Comparison of ENCODE assay signal across 20 cellular contexts in the genomic region with DNA sequence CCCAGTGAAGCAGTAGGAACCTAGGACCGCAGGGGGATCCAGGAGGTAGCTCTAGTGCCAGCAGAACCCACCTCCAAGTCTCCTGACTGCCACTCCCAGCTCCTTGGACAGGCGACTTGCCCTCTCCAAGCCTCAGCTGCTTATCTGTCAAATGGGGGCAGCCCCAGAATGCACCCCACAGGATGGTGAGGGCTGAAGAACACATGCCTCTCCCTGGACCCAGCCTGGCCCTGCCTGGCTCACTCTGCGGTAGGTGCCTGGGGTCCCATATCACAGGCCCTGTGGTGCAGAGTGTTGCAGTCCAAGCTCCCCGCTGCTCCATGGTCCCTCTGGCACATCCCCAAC. TPM values are rescaled to one million over a fixed set of nuclear protein-coding genes. Genes with fewer than 3 reads are reported as not detected.
DNase-seq lines count a peak whose midpoint lies in the region; ATAC-seq and TF ChIP-seq lines count a peak whose summit lies in the region.
"Had no signal": no experiment of that assay in that cellular context is flagged by ENCODE, and none has a peak within 500 bp of the region (broad histone marks: within the 10 kb centered on the region; RNA-seq: fewer than 3 reads in every experiment).

No MANE protein-coding gene starts in this region.

- ATAC-seq in left ventricle myocardium superior (no peak), left cardiac atrium (no peak), WTC11 (peak; percentile 33; the same call in 1 of the 2 replicates), left lobe of liver (no peak), upper lobe of right lung (no peak)
- ATAC-seq: activated CD8-positive, alpha-beta T cell treated with anti-CD3 and anti-CD28 coated beads for 36 hours; left lung; stimulated activated memory B cell treated with anti-CD40 and anti-IgM and Interleukin-4, amounts not matched to agents 10 μg/mL and 1 μg/mL and 100 μg/mL, for 72 hours had no signal

- no peak overlapping the region for H3K4me3 Mint-ChIP-seq in WTC11
- H3K4me3 Mint-ChIP-seq: activated CD8-positive, alpha-beta T cell treated with anti-CD3 and anti-CD28 coated beads for 36 hours; IgD-negative memory B cell; stimulated activated memory B cell treated with anti-CD40 and anti-IgM and Interleukin-4, amounts not matched to agents 10 μg/mL and 1 μg/mL and 100 μg/mL, for 72 hours had no signal

- no peak overlapping the region for H3K27ac ChIP-seq in upper lobe of right lung
- H3K27ac ChIP-seq: breast epithelium, left lung, SK-N-MC, skin epidermis had no signal

- peaks cover 21% of the 10 kb centered on the region for H3K9me3 Mint-ChIP-seq in WTC11

- DNase-seq in left ventricle myocardium superior = peak; percentile 18
- no peak for DNase-seq in left cardiac atrium
- DNase-seq in WTC11 (ENCODE audit: low spot score) = peak; percentile 15
- DNase-seq in left lobe of liver (ENCODE audit: low spot score) = peak; percentile 39
- peak; percentile 12 for DNase-seq in upper lobe of right lung
- DNase-seq in stimulated activated CD8-positive, alpha-beta memory T cell treated with anti-CD3 and anti-CD28 coated beads, Interleukin-4, amount 100 ng/mL, for 48 hours = no peak
- DNase-seq in ACHN = no peak
- DNase-seq: activated CD8-positive, alpha-beta T cell treated with anti-CD3 and anti-CD28 coated beads for 36 hours; AML-193; GF-D8; NCI-H510A treated with DMSO at 0.1 percent for 48 hours; stimulated activated CD4-positive, alpha-beta T cell treated with anti-CD3 and anti-CD28 coated beads, Interleukin-1b, Interleukin-23, amount 100 ng/mL, for 48 hours had no signal

- H3K4me1 ChIP-seq in upper lobe of right lung = peaks cover 8% of the 10 kb centered on the region
- H3K4me1 ChIP-seq: breast epithelium had no signal

- H3K27me3 Mint-ChIP-seq in WTC11 (ENCODE audit: low read depth) = no peaks in the 10 kb centered on the region
- H3K27me3 Mint-ChIP-seq: progenitor cell of endocrine pancreas had no signal

- intact Hi-C loops in left ventricle myocardium superior (cut with micrococcal nuclease) = no loop called here
- intact Hi-C loops in left cardiac atrium (cut with DNase I) = no loop called here
- intact Hi-C loops in upper lobe of right lung (cut with DNase I) = no loop called here

- TF ChIP-seq CTCF in WTC11 (IDR thresholded peaks at IDR 0.05) (no peak), upper lobe of right lung (IDR thresholded peaks at IDR 0.05) (no peak)

- no peaks in the 10 kb centered on the region for H3K27me3 ChIP-seq in upper lobe of right lung
- H3K27me3 ChIP-seq: breast epithelium, heart left ventricle, left lung had no signal

- no peak overlapping the region for H3K4me3 ChIP-seq in upper lobe of right lung
- H3K4me3 ChIP-seq: breast epithelium, heart left ventricle, left lung, SK-N-MC, skin epidermis had no signal

- POLR2A ChIA-PET in WTC11 (lab: Charles Lee) = interaction anchor here (0.7 kb wide), 1 partner anchor 25 kb away, joined by 3 read pairs; no protein-coding TSS in a partner anchor

- H3K9me3 ChIP-seq in upper lobe of right lung = peaks cover 7% of the 10 kb centered on the region

- peaks cover 9% of the 10 kb centered on the region; the same call in 1 of the 2 replicates for H3K36me3 Mint-ChIP-seq in WTC11
- H3K36me3 Mint-ChIP-seq: IgD-negative memory B cell had no signal

- peaks cover 16% of the 10 kb centered on the region for H3K4me1 Mint-ChIP-seq in WTC11
- H3K4me1 Mint-ChIP-seq: IgD-negative memory B cell; stimulated activated memory B cell treated with anti-CD40 and anti-IgM and Interleukin-4, amounts not matched to agents 10 μg/mL and 1 μg/mL and 100 μg/mL, for 72 hours had no signal

- H3K27ac Mint-ChIP-seq in WTC11 = no peak overlapping the region
- H3K27ac Mint-ChIP-seq: activated CD8-positive, alpha-beta T cell treated with anti-CD3 and anti-CD28 coated beads for 36 hours; IgD-negative memory B cell; progenitor cell of endocrine pancreas; stimulated activated memory B cell treated with anti-CD40 and anti-IgM and Interleukin-4, amounts not matched to agents 10 μg/mL and 1 μg/mL and 100 μg/mL, for 72 hours had no signal

- CTCF ChIA-PET in WTC11 (lab: Charles Lee) = interaction anchor here (0.8 to 2.0 kb wide), 10 partner anchors 14 to 365 kb away, joined by 3 to 15 read pairs (median 4); no protein-coding TSS in a partner anchor

- in situ Hi-C loops in ACHN (cut with HindIII; ENCODE audit: low pct_ligation_motif_present, low pct_unique_long_range_greater_than_20kb, low sequenced_read_pairs) = no loop called here

- no peaks in the 10 kb centered on the region for H3K36me3 ChIP-seq in upper lobe of right lung
- H3K36me3 ChIP-seq: breast epithelium, heart left ventricle, left lung had no signal

TF ChIP-seq in WTC11, 78 proteins besides CTCF, POLR2A, EP300 and RAD21:
- no peak for TF ChIP-seq ZSCAN18 (CRISPR knock-in tag; IDR thresholded peaks at IDR 0.05)
- TF ChIP-seq ETV6 (CRISPR knock-in tag; IDR thresholded peaks at IDR 0.05) = no peak
- no peak for TF ChIP-seq PRRX2 (CRISPR knock-in tag; IDR thresholded peaks at IDR 0.05)
- no peak for TF ChIP-seq ATF2 (CRISPR knock-in tag; IDR thresholded peaks at IDR 0.05; ENCODE audit: borderline replicate concordance, low read depth)
- no peak for TF ChIP-seq NR3C1 (CRISPR knock-in tag; conservative IDR thresholded peaks at IDR 0.05; ENCODE audit: low read depth)
- no peak for TF ChIP-seq NR1H2 (CRISPR knock-in tag; IDR thresholded peaks at IDR 0.05)

RNA-seq across cellular contexts. Expression of gene FAM222A, which starts 45.4 kb away (rescaled TPM):
- total RNA-seq in left ventricle myocardium superior = 25.7 TPM
- total RNA-seq in left cardiac atrium = 10 to 100 TPM; 14.5 to 21.8 TPM
- total RNA-seq in WTC11 (2021) = 1.3 to 1.6 TPM (median 1.6 TPM) in 3 replicates
- total RNA-seq in left lobe of liver = 1.8 TPM
- total RNA-seq in upper lobe of right lung = 6.2 TPM

Comparison
In these comparisons a context has a peak if more than half of its experiments do, and no peak if none do; other contexts are left out.
1. DNase-seq: peak in left ventricle myocardium superior (single experiment), WTC11 (single experiment), left lobe of liver (single experiment) and upper lobe of right lung (single experiment); none in left cardiac atrium (single experiment), stimulated activated CD8-positive, alpha-beta memory T cell treated with anti-CD3 and anti-CD28 coated beads, Interleukin-4, amount 100 ng/mL, for 48 hours (single experiment) and ACHN (single experiment).